ENCODE assay signal across 23 cellular contexts in the genomic region with DNA sequence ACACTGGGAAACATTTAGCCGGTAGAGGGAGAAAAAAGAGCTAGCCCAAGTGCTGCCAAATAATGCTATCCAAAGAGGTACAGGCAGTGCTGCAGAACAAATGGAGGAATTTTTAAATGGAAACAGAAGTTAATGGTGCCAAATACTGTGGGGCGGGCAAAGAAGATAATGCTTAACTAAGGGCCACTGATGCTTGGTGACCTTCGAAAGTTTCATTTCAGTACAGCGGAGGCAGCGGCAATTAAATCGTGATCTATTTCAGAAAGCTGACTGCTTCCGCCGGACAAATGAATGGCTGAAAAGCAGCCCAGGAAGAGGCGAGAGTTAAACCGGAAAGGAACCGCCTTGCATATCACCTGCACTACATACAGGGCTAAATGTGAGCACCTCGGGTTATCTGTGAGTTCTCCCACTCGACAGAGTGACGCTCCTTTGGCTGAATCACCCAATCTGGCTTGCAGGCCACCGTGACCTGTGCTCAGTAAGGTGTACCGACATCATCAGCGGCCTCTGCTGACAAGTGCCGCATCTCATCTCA. TPM values are rescaled to one million over a fixed set of nuclear protein-coding genes. Genes with fewer than 3 reads are reported as not detected.
A peak's percentile ranks its signal among the peaks of the same experiment; 100 is the strongest.
DNase-seq lines count a peak whose midpoint lies in the region; ATAC-seq, FAIRE-seq and TF ChIP-seq lines count a peak whose summit lies in the region.
"Had no signal": no experiment of that assay in that cellular context is flagged by ENCODE, and none has a peak within 500 bp of the region (broad histone marks: within the 10 kb centered on the region; RNA-seq: fewer than 3 reads in every experiment).

No MANE protein-coding gene starts in this region.

- H4K20me1 ChIP-seq in IMR-90 (ENCODE audit: insufficient read depth, low read length), result no peaks in the 10 kb centered on the region

- H2AK9ac ChIP-seq in IMR-90 (replicated peaks; ENCODE audit: low read depth, low read length, poor library complexity), result no peak overlapping the region

- H3K27ac ChIP-seq in IMR-90 (ENCODE audit: insufficient read depth, low read length) (no peak overlapping the region), right cardiac atrium (ENCODE audit: low read length) (peak overlapping the region; percentile 3), pancreas (peak overlapping the region in 2 of 4 donors; percentile 20 to 33), ascending aorta (no peak overlapping the region)
- H3K27ac ChIP-seq: parathyroid adenoma had no signal

- H2BK20ac ChIP-seq in IMR-90 (ENCODE audit: low read depth, low read length), result no peak overlapping the region

- H3K79me1 ChIP-seq in IMR-90 (ENCODE audit: low read depth in 1 of 2, low read length in 2 of 2), result peaks cover 3 to 6% of the 10 kb centered on the region in 2 experiments; a peak in 1 of 4 replicates

- no peak overlapping the region for H2AK5ac ChIP-seq in IMR-90 (ENCODE audit: low read depth, low read length)

- no peak overlapping the region for H3K4me2 ChIP-seq in IMR-90 (ENCODE audit: low read depth, low read length)

- no peak for FAIRE-seq in pancreas (lab: Jason Lieb, UNC)

- CTCF ChIA-PET in IMR-90 (lab: Yijun Ruan, JAX), result no interaction called here

- DNase-seq in IMR-90 (peak; percentile 0), cerebellar cortex (ENCODE audit: low spot score) (peak; percentile 67), right cardiac atrium (peak in 2 of 3 donors; percentile 19 to 37), pancreas (peak in 2 of 6 donors; percentile 8 to 21), midbrain (lab: John Stamatoyannopoulos, UW) (no peak), ascending aorta (ENCODE audit: low spot score in 2 of 2) (no peak), retina (no peak)
- DNase-seq: activated CD4-positive, alpha-beta T cell treated with anti-CD3 and anti-CD28 coated beads, Interleukin-2, amount 50 U/mL, for 1 hour; activated effector memory CD4-positive, alpha-beta T cell treated with anti-CD3 and anti-CD28 coated beads, Interleukin-2, amount 50 U/mL, for 16 hours; CD4-positive, alpha-beta memory T cell; DND-41; HCEC 1CT; MV-4-11; naive thymus-derived CD4-positive, alpha-beta T cell; NCI-H187; NCI-H2227 treated with DMSO at 0.1 percent for 48 hours; OCI-M1; SHP77 treated with DMSO at 0.1 percent for 48 hours; stimulated activated CD4-positive, alpha-beta T cell treated with anti-CD3 and anti-CD28 coated beads, Interleukin-2, amount 100 ng/mL, for 24 hours; stimulated activated naive B cell treated with anti-CD40 and anti-IgM and Interleukin-4, amounts not matched to agents 10 μg/mL and 1 μg/mL and 100 μg/mL, for 72 hours; T-cell had no signal

- H3K4ac ChIP-seq in IMR-90 (ENCODE audit: low read depth, low read length), result no peak overlapping the region

- no peaks in the 10 kb centered on the region for H3K27me3 ChIP-seq in IMR-90 (ENCODE audit: control insufficient read depth, insufficient read depth, low read length)
- H3K27me3 ChIP-seq in right cardiac atrium (ENCODE audit: control insufficient read depth, insufficient read depth), result no peaks in the 10 kb centered on the region
- no peaks in the 10 kb centered on the region for H3K27me3 ChIP-seq in pancreas
- no peaks in the 10 kb centered on the region for H3K27me3 ChIP-seq in ascending aorta
- H3K27me3 ChIP-seq: dorsolateral prefrontal cortex had no signal

- POLR2A ChIA-PET in IMR-90 (lab: Charles Lee; ENCODE audit: unreplicated experiment), result no interaction called here

- no peaks in the 10 kb centered on the region for H3K9me3 ChIP-seq in IMR-90 (ENCODE audit: control insufficient read depth, insufficient read depth, low read length)
- no peaks in the 10 kb centered on the region for H3K9me3 ChIP-seq in right cardiac atrium (ENCODE audit: control insufficient read depth, low read length)
- no peaks in the 10 kb centered on the region for H3K9me3 ChIP-seq in pancreas
- no peaks in the 10 kb centered on the region for H3K9me3 ChIP-seq in ascending aorta

- H3K4me3 ChIP-seq in IMR-90 (ENCODE audit: insufficient read depth, low read depth, low read length), result no peak overlapping the region
- H3K4me3 ChIP-seq in right cardiac atrium (ENCODE audit: low read length), result peak overlapping the region; percentile 33
- H3K4me3 ChIP-seq in pancreas, result peak overlapping the region in 2 of 4 donors; percentile 2 to 10
- no peak overlapping the region for H3K4me3 ChIP-seq in ascending aorta

- no peak overlapping the region for H3K9ac ChIP-seq in IMR-90 (ENCODE audit: low read depth, low read length)
- H3K9ac ChIP-seq: parathyroid adenoma had no signal

- no peak overlapping the region for H2BK5ac ChIP-seq in IMR-90 (ENCODE audit: low read depth, low read length, poor library complexity, severe bottlenecking)

- dilution Hi-C loops in IMR-90 (cut with HindIII; ENCODE audit: low sequenced_read_pairs, unreplicated experiment), result no loop called here

- H3K36me3 ChIP-seq in IMR-90 (ENCODE audit: control insufficient read depth, insufficient read depth, low read length) (no peaks in the 10 kb centered on the region), pancreas (no peaks in the 10 kb centered on the region), ascending aorta (no peaks in the 10 kb centered on the region)

- WGBS in IMR-90 (ENCODE audit: extremely low coverage in 2 of 2, insufficient read length in 1 of 2), 2 experiments, result 87% methylated on average over 7 of the region's 18 CpGs; no CpG with 5 or more reads in 1 of the 2 experiments
- 49% methylated on average over 18 of the region's 18 CpGs for WGBS in right cardiac atrium
- WGBS in pancreas, 2 donors, result 23 to 25% methylated on average over 18 of the region's 18 CpGs

- in situ Hi-C loops in IMR-90 (cut with MboI; ENCODE audit: low sequenced_read_pairs), result no loop called here

- no peaks in the 10 kb centered on the region for H3K9me1 ChIP-seq in IMR-90 (ENCODE audit: insufficient read depth, low read length)

- no TSS peak for BruUV-seq in IMR-90 (replicated peaks; lab: Mats Ljungman, UMichigan)

- ATAC-seq in IMR-90 (ENCODE audit: low read depth) (no peak), right cardiac atrium (peak; percentile 59 to 69), pancreas (peak; percentile 50 to 85 (median 68))
- ATAC-seq: naive thymus-derived CD4-positive, alpha-beta T cell; stimulated activated naive B cell treated with anti-CD40 and anti-IgM and Interleukin-4, amounts not matched to agents 10 μg/mL and 1 μg/mL and 100 μg/mL, for 72 hours; T-cell had no signal

- no peak for TF ChIP-seq POLR2A in IMR-90 (IDR thresholded peaks at IDR 0.05; ENCODE audit: low read depth, low read length)

- TF ChIP-seq CTCF in IMR-90 (conservative IDR thresholded peaks at IDR 0.05; ENCODE audit: low read depth, low read length) (no peak), pancreas (IDR thresholded peaks at IDR 0.05) (no peak), ascending aorta (IDR thresholded peaks at IDR 0.05) (no peak)

- H4K8ac ChIP-seq in IMR-90 (ENCODE audit: low read depth in 2 of 2, low read length in 2 of 2), result no peak overlapping the region; a peak in 1 of 4 replicates

- no peak overlapping the region for H2BK15ac ChIP-seq in IMR-90 (ENCODE audit: low read depth, low read length)

- no peak overlapping the region for H3K23ac ChIP-seq in IMR-90 (ENCODE audit: low read depth, low read length)

- no peak overlapping the region for H4K91ac ChIP-seq in IMR-90 (ENCODE audit: insufficient read depth, low read depth, low read length)

- H3K4me1 ChIP-seq in IMR-90 (ENCODE audit: control insufficient read depth, insufficient read depth, low read length) (peaks cover 10% of the 10 kb centered on the region), right cardiac atrium (ENCODE audit: control insufficient read depth, insufficient read depth, low read length) (no peaks in the 10 kb centered on the region), pancreas (no peaks in the 10 kb centered on the region), ascending aorta (no peaks in the 10 kb centered on the region)
- H3K4me1 ChIP-seq: parathyroid adenoma had no signal

- no peak overlapping the region for H3K14ac ChIP-seq in IMR-90 (replicated peaks; ENCODE audit: low read depth, low read length)

- intact Hi-C loops in IMR-90 (cut with micrococcal nuclease), result no loop called here
- intact Hi-C loops in right cardiac atrium (cut with DNase I), result no loop called here
- intact Hi-C loops in pancreas (cut with DNase I), result no loop called here
- intact Hi-C loops in ascending aorta (cut with DNase I), result no loop called here

- no peak overlapping the region for H4K5ac ChIP-seq in IMR-90 (ENCODE audit: low read depth, low read length)

- no peak for TF ChIP-seq RAD21 in IMR-90 (IDR thresholded peaks at IDR 0.05; ENCODE audit: low read length)

- no peak overlapping the region for H3K56ac ChIP-seq in IMR-90 (ENCODE audit: extremely low read depth, insufficient read depth, low read length)

- no peak overlapping the region for H2AFZ ChIP-seq in IMR-90 (replicated peaks; ENCODE audit: low read length, poor library complexity)
- H2AFZ ChIP-seq: parathyroid adenoma had no signal

- no peak overlapping the region for H2BK120ac ChIP-seq in IMR-90 (ENCODE audit: low read depth, low read length)

- no peak overlapping the region for H3K18ac ChIP-seq in IMR-90 (ENCODE audit: low read depth, low read length)

TF ChIP-seq in IMR-90, 13 proteins besides CTCF, POLR2A, EP300 and RAD21 (continues in another document):
- TF ChIP-seq, protein P1, sequence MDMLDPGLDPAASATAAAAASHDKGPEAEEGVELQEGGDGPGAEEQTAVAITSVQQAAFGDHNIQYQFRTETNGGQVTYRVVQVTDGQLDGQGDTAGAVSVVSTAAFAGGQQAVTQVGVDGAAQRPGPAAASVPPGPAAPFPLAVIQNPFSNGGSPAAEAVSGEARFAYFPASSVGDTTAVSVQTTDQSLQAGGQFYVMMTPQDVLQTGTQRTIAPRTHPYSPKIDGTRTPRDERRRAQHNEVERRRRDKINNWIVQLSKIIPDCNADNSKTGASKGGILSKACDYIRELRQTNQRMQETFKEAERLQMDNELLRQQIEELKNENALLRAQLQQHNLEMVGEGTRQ (IDR thresholded peaks at IDR 0.05; ENCODE audit: low read depth, low read length), result no peak
- no peak for TF ChIP-seq MAZ (IDR thresholded peaks at IDR 0.05; ENCODE audit: borderline replicate concordance, low read depth, low read length)
- no peak for TF ChIP-seq CEBPB (IDR thresholded peaks at IDR 0.05; ENCODE audit: low read depth, low read length)
- TF ChIP-seq SMC3 (IDR thresholded peaks at IDR 0.05; ENCODE audit: low read depth, low read length), result no peak
- TF ChIP-seq MAFK (IDR thresholded peaks at IDR 0.05; ENCODE audit: low read depth, low read length), result no peak
- no peak for TF ChIP-seq CHD1 (IDR thresholded peaks at IDR 0.05; ENCODE audit: low read depth, low read length)

RNA-seq across cellular contexts. Expression of a gene that starts 42.1 kb away (rescaled TPM):
- total RNA-seq in IMR-90 (2012; rRNA removed) (62.2 and 77.1 TPM in 2 replicates), right cardiac atrium (10 to 100 TPM; 25.4 to 42.6 (median 35.5) TPM), pancreas (10 to 100 TPM; 10.8 to 37.3 (median 24.5) TPM), ascending aorta (2.4 TPM)
- polyA plus RNA-seq in IMR-90 (2012; rRNA removed) (27.8 and 28.8 TPM in 2 replicates), right cardiac atrium (14.8 TPM), pancreas (10 to 100 TPM in 1 of 2 donors, 1 to 10 TPM in 1; 6.3 to 38.8 TPM)
- 10.1 and 18.8 TPM in 2 replicates for polyA plus RNA-seq in IMR-90 (2012; cell fraction: cytosol; rRNA removed)
- 9.6 and 30.1 TPM in 2 replicates for polyA plus RNA-seq in IMR-90 (2012; cell fraction: nucleus; rRNA removed; ENCODE audit: low replicate concordance)

Comparison
In these comparisons a context has a peak if more than half of its experiments do, and no peak if none do; other contexts are left out.
1. DNase-seq: peak in IMR-90 (single experiment), cerebellar cortex (single experiment) and right cardiac atrium (2 of 3); none in midbrain (single experiment), ascending aorta (0 of 2) and retina (single experiment).